1 cellular context compared by ENCODE assay signal in the genomic region with DNA sequence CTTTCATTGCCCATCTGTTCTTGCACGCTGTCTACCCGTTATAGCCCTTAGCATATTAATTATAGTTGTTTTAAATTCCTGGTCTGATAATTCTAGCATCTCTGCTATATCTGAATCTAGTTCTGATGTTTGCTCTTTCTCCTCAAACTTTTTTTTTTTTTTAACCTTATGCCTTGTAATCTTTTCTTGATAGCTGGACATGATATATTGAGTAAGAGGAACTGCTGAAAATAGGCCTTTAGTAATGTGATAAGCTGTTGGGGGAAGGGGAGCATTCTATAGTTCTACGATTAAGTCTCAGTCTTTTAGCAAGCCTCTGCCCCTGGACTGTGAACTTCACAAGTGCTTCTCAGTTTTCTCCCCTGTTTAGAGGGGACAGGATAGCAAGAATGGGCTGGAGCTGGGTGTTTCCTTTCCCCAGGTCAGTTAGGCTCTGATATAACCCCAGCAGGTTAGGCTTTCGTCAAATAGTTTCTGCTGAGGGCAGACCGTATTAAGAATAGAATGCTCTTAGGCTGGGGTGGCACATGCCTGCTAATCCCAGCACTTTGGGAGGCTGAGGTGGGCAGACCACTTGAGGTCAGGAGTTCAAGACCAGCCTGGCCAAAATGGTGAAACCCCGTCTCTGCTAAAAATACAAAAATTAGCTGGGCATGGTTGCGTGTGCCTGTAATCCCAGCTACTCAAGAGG.
TF ChIP-seq lines count a peak whose summit lies in the region.

No MANE protein-coding gene starts in this region.

TF ChIP-seq in K562, 482 proteins besides CTCF, POLR2A, EP300 and RAD21 (continued from another document and continues in another):
- no peak for TF ChIP-seq ARID4B (CRISPR knock-in tag; IDR thresholded peaks at IDR 0.05)
- TF ChIP-seq CREM (IDR thresholded peaks at IDR 0.05; ENCODE audit: low read depth) = peak; percentile 33; the same call in 1 of the 2 replicates
- TF ChIP-seq SETDB1 (IDR thresholded peaks at IDR 0.05; ENCODE audit: low read length) = no peak
- TF ChIP-seq, protein P1, sequence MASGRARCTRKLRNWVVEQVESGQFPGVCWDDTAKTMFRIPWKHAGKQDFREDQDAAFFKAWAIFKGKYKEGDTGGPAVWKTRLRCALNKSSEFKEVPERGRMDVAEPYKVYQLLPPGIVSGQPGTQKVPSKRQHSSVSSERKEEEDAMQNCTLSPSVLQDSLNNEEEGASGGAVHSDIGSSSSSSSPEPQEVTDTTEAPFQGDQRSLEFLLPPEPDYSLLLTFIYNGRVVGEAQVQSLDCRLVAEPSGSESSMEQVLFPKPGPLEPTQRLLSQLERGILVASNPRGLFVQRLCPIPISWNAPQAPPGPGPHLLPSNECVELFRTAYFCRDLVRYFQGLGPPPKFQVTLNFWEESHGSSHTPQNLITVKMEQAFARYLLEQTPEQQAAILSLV (tag; IDR thresholded peaks at IDR 0.05) = no peak
- no peak for TF ChIP-seq ZNF239 (CRISPR knock-in tag; IDR thresholded peaks at IDR 0.05)
- TF ChIP-seq DNMT1 (IDR thresholded peaks at IDR 0.05) = no peak
- peak; percentile 90 for TF ChIP-seq ZNF384 (IDR thresholded peaks at IDR 0.05; ENCODE audit: low read depth, low read length)
- TF ChIP-seq SOX6 (IDR thresholded peaks at IDR 0.05) = 0 out of 2 replicates have a peak, but pooled peaks have one; percentile 41
- TF ChIP-seq PRPF4 (IDR thresholded peaks at IDR 0.05; ENCODE audit: insufficient read depth, low read depth, low read length, poor library complexity, severe bottlenecking) = no peak
- no peak for TF ChIP-seq PCBP1 (IDR thresholded peaks at IDR 0.05; ENCODE audit: low read depth, low read length, poor library complexity, severe bottlenecking)
- no peak for TF ChIP-seq ARHGAP35 (IDR thresholded peaks at IDR 0.05; ENCODE audit: partially characterized antibody)
- TF ChIP-seq ZNF282 (CRISPR knock-in tag; IDR thresholded peaks at IDR 0.05) = no peak
- no peak for TF ChIP-seq ZBTB8A (IDR thresholded peaks at IDR 0.05; ENCODE audit: partially characterized antibody)
- no peak for TF ChIP-seq KLF13 (tag; IDR thresholded peaks at IDR 0.05; ENCODE audit: borderline replicate concordance, low read depth)
- TF ChIP-seq ZC3H11A (IDR thresholded peaks at IDR 0.05; ENCODE audit: low read depth, low read length) = no peak
- TF ChIP-seq PHB (CRISPR knock-in tag; IDR thresholded peaks at IDR 0.05) = no peak
- TF ChIP-seq ELF4 (CRISPR knock-in tag; IDR thresholded peaks at IDR 0.05) = 0 out of 2 replicates have a peak, but pooled peaks have one; percentile 52
- TF ChIP-seq ZNF316 (IDR thresholded peaks at IDR 0.05) = no peak
- peak; percentile 87 for TF ChIP-seq SMARCA4 (IDR thresholded peaks at IDR 0.05)
- no peak for TF ChIP-seq TFAP4 (CRISPR knock-in tag; IDR thresholded peaks at IDR 0.05; ENCODE audit: borderline replicate concordance)
- no peak for TF ChIP-seq PRDM10 (IDR thresholded peaks at IDR 0.05; ENCODE audit: partially characterized antibody)
- no peak for TF ChIP-seq ZNF699 (CRISPR knock-in tag; IDR thresholded peaks at IDR 0.05; ENCODE audit: insufficient replicate concordance)
- TF ChIP-seq ESRRB (CRISPR knock-in tag; IDR thresholded peaks at IDR 0.05; ENCODE audit: borderline replicate concordance) = no peak
- TF ChIP-seq KAT7 (CRISPR knock-in tag; IDR thresholded peaks at IDR 0.05; ENCODE audit: borderline replicate concordance) = no peak
- TF ChIP-seq CXXC5 (CRISPR knock-in tag; IDR thresholded peaks at IDR 0.05) = no peak
- TF ChIP-seq ZNF655 (CRISPR knock-in tag; IDR thresholded peaks at IDR 0.05) = no peak
- 0 out of 2 replicates have a peak, but pooled peaks have one; percentile 55 for TF ChIP-seq ZNF197 (CRISPR knock-in tag; IDR thresholded peaks at IDR 0.05; ENCODE audit: low read depth)
- TF ChIP-seq ZNF77 (CRISPR knock-in tag; IDR thresholded peaks at IDR 0.05) = no peak
- TF ChIP-seq LCOR (CRISPR knock-in tag; IDR thresholded peaks at IDR 0.05) = peak; percentile 31; the same call in 1 of the 2 replicates
- no peak for TF ChIP-seq ZNF561 (CRISPR knock-in tag; conservative IDR thresholded peaks at IDR 0.05)
- TF ChIP-seq MCM5 (IDR thresholded peaks at IDR 0.05; ENCODE audit: low read depth) = no peak
- TF ChIP-seq TAF1 (IDR thresholded peaks at IDR 0.05; ENCODE audit: control insufficient read depth, extremely low read depth, insufficient read depth, low read length, severe bottlenecking) = no peak
- no peak for TF ChIP-seq KDM5B (IDR thresholded peaks at IDR 0.05; ENCODE audit: insufficient replicate concordance, low read depth, low read length)
- TF ChIP-seq ZNF668 (CRISPR knock-in tag; IDR thresholded peaks at IDR 0.05) = no peak
- TF ChIP-seq RBFOX2 (IDR thresholded peaks at IDR 0.05; ENCODE audit: low read depth, low read length) = no peak
- TF ChIP-seq AFF1 (IDR thresholded peaks at IDR 0.05; ENCODE audit: low read depth in 1 of 2, partially characterized antibody in 2 of 2) = peak in 1 of 2 experiments; percentile 21
